14 cellular contexts compared by ENCODE assay signal in the genomic region with DNA sequence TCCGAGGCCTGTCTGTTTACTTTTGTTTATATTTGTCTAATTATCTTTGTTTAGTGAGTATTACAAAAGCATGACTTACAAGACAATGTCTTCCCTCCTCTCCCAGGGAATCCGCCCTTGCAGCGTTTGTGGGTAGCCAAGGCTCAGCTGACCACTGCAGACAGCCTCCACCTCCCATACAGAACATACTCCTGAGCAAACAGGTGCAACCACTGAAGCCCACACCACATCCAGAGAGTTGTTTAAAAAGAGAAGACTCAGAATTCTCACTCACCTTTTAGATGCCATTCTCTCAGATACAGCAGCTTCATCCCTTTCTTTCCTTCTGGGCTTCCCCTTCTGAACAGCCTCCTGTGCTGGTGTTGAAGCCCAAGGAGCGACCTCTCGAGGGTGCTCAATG.
"Had no signal": no experiment of that assay in that cellular context is flagged by ENCODE, and none has a peak within 500 bp of the region (broad histone marks: within the 10 kb centered on the region; RNA-seq: fewer than 3 reads in every experiment).

No MANE protein-coding gene starts in this region.

- ATAC-seq: left ventricle myocardium superior, psoas muscle had no signal

- H3K4me1 ChIP-seq: psoas muscle, uterus had no signal

- H3K27me3 ChIP-seq: uterus had no signal

- H3K9me3 ChIP-seq: neutrophil, psoas muscle, stomach, uterus had no signal

- H3K27ac ChIP-seq: neutrophil, psoas muscle, uterus had no signal

- H3K4me3 ChIP-seq: coronary artery, psoas muscle, stomach, uterus had no signal

- DNase-seq: effector CD4-positive, alpha-beta T cell; foreskin melanocyte; hippocampal formation; left ventricle myocardium superior; naive B cell; psoas muscle; retina; stimulated activated CD4-positive, alpha-beta T cell treated with anti-CD3 and anti-CD28 coated beads, Interleukin-12 subunit alpha, Interleukin-12 subunit beta, amount 100 ng/mL, for 4 hours; stimulated activated naive CD4-positive, alpha-beta T cell; substantia nigra; uterus had no signal

- H3K36me3 ChIP-seq: neutrophil, stomach, uterus had no signal
